8 cellular contexts compared by ENCODE assay signal in genomic region chr5:141691867-141692532, GRCh38. TPM values are rescaled to one million over a fixed set of nuclear protein-coding genes. Genes with fewer than 3 reads are reported as not detected.
DNase-seq lines count a peak whose midpoint lies in the region; ATAC-seq and TF ChIP-seq lines count a peak whose summit lies in the region.

No MANE protein-coding gene starts in this region.

- no peaks in the 10 kb centered on the region for H3K9me2 ChIP-seq in MM.1S (replicated peaks; ENCODE audit: insufficient read depth, low read length)

- H3K36me3 Mint-ChIP-seq in activated naive CD8-positive, alpha-beta T cell treated with anti-CD3 and anti-CD28 coated beads, Interleukin-2, amount 50 U/mL, for 24 hours (ENCODE audit: low read depth): no peaks in the 10 kb centered on the region
- no peaks in the 10 kb centered on the region for H3K36me3 Mint-ChIP-seq in type B pancreatic cell

- H2AFZ ChIP-seq in MM.1S (ENCODE audit: low read length): peak overlapping the region; percentile 85

- H3K9ac ChIP-seq in MM.1S (ENCODE audit: low read length): peak overlapping the region; percentile 42; the same call in 1 of the 2 replicates

- H3K4me2 ChIP-seq in MM.1S (ENCODE audit: low read depth, low read length): peak overlapping the region; percentile 95

- H3K27ac Mint-ChIP-seq in activated naive CD8-positive, alpha-beta T cell treated with anti-CD3 and anti-CD28 coated beads, Interleukin-2, amount 50 U/mL, for 24 hours: peak overlapping the region; percentile 25
- no peak overlapping the region for H3K27ac Mint-ChIP-seq in type B pancreatic cell

- DNase-seq in GM03348 (ENCODE audit: low spot score) (peak; percentile 92), H7 (peak; percentile 92), MM.1S (peak; percentile 77), SW480 (ENCODE audit: low spot score) (peak; percentile 78), cardiac septum (ENCODE audit: low spot score) (peak; percentile 95), posterior cingulate gyrus (peak; percentile 80 to 98 (median 91)), type B pancreatic cell (ENCODE audit: extremely low spot score, unreplicated experiment) (peak; percentile 92)
- DNase-seq in activated naive CD8-positive, alpha-beta T cell treated with anti-CD3 and anti-CD28 coated beads, Interleukin-2, amount 50 U/mL, for 24 hours: peak; percentile 91

- H3K36me3 ChIP-seq in H7 (replicated peaks; ENCODE audit: control insufficient read depth, insufficient read depth, low read length) (no peaks in the 10 kb centered on the region), MM.1S (replicated peaks; ENCODE audit: insufficient read depth, low read length) (no peaks in the 10 kb centered on the region)

- no peaks in the 10 kb centered on the region for H3F3A ChIP-seq in MM.1S (ENCODE audit: insufficient read depth, low read length)

- peaks cover 25% of the 10 kb centered on the region for H3K4me1 Mint-ChIP-seq in activated naive CD8-positive, alpha-beta T cell treated with anti-CD3 and anti-CD28 coated beads, Interleukin-2, amount 50 U/mL, for 24 hours
- H3K4me1 Mint-ChIP-seq in type B pancreatic cell (ENCODE audit: unreplicated experiment): peaks cover 9% of the 10 kb centered on the region

- H3K4me3 ChIP-seq in H7 (ENCODE audit: insufficient read depth, low read depth, low read length) (peak overlapping the region; percentile 36), MM.1S (ENCODE audit: low read length) (peak overlapping the region; percentile 63)

- H3K4me1 ChIP-seq in MM.1S (ENCODE audit: low read length): peaks cover 15% of the 10 kb centered on the region

- H3K27me3 Mint-ChIP-seq in activated naive CD8-positive, alpha-beta T cell treated with anti-CD3 and anti-CD28 coated beads, Interleukin-2, amount 50 U/mL, for 24 hours: peaks cover 6% of the 10 kb centered on the region
- peaks cover 70% of the 10 kb centered on the region for H3K27me3 Mint-ChIP-seq in type B pancreatic cell

- H3K9me3 Mint-ChIP-seq in activated naive CD8-positive, alpha-beta T cell treated with anti-CD3 and anti-CD28 coated beads, Interleukin-2, amount 50 U/mL, for 24 hours: no peaks in the 10 kb centered on the region
- no peaks in the 10 kb centered on the region for H3K9me3 Mint-ChIP-seq in type B pancreatic cell

- peak overlapping the region; percentile 55 for H3K4me3 Mint-ChIP-seq in activated naive CD8-positive, alpha-beta T cell treated with anti-CD3 and anti-CD28 coated beads, Interleukin-2, amount 50 U/mL, for 24 hours
- peak overlapping the region; percentile 83 for H3K4me3 Mint-ChIP-seq in type B pancreatic cell

- H4K20me1 ChIP-seq in MM.1S (ENCODE audit: insufficient read depth, low read length): no peaks in the 10 kb centered on the region

- H3K9me3 ChIP-seq in MM.1S (replicated peaks; ENCODE audit: insufficient read depth, low read length): no peaks in the 10 kb centered on the region

- H3K79me2 ChIP-seq in MM.1S (ENCODE audit: low read length): no peaks in the 10 kb centered on the region

- no peak overlapping the region for H3K27ac ChIP-seq in MM.1S (ENCODE audit: low read length)

- intact Hi-C loops in cardiac septum (cut with DNase I) (loop anchor here (1.0 to 10.0 kb wide), 3 partner anchors 187 to 453 kb away; partner anchors contain the start of gene PCDH1), posterior cingulate gyrus (cut with DNase I) (loop anchor here (1.0 to 10.0 kb wide), 4 partner anchors 187 to 453 kb away; partner anchors contain the start of gene PCDH1)

- H3K27me3 ChIP-seq in H7 (ENCODE audit: control insufficient read depth, insufficient read depth, low read length) (no peaks in the 10 kb centered on the region; the same call in none of the 2 replicates), MM.1S (replicated peaks; ENCODE audit: insufficient read depth, low read length) (peaks cover 4% of the 10 kb centered on the region; the same call in 1 of the 2 replicates)

- TF ChIP-seq CTCF in MM.1S (IDR thresholded peaks at IDR 0.05; ENCODE audit: low read length) (peak; percentile 94), type B pancreatic cell (conservative IDR thresholded peaks at IDR 0.05) (peak; percentile 100)

- ATAC-seq in activated naive CD8-positive, alpha-beta T cell treated with anti-CD3 and anti-CD28 coated beads, Interleukin-2, amount 50 U/mL, for 24 hours: peak; percentile 71

RNA-seq across cellular contexts. Expression of gene ARAP3, which starts 10.0 kb away (rescaled TPM):
- 19.3 and 23.8 TPM in 2 replicates for total RNA-seq in H7 (2014; rRNA removed; shearing (Covaris generic))
- total RNA-seq in cardiac septum (22.9 TPM), type B pancreatic cell (ENCODE audit: low replicate concordance) (8.4 and 10.2 TPM in 2 replicates)

RNA-seq across cellular contexts. Expression of gene FCHSD1, which starts 40.8 kb away (rescaled TPM):
- 17.3 and 22.3 TPM in 2 replicates for total RNA-seq in H7 (2014; rRNA removed; shearing (Covaris generic))
- total RNA-seq in cardiac septum (4.1 TPM), type B pancreatic cell (ENCODE audit: low replicate concordance) (28.5 and 29.4 TPM in 2 replicates)

RNA-seq across cellular contexts. Expression of gene RELL2, which starts 55.2 kb away (rescaled TPM):
- total RNA-seq in H7 (2014; rRNA removed; shearing (Covaris generic)): 7.4 and 8.9 TPM in 2 replicates
- total RNA-seq in cardiac septum (0.70 TPM), type B pancreatic cell (ENCODE audit: low replicate concordance) (6.9 and 8.1 TPM in 2 replicates)

RNA-seq across cellular contexts. Expression of gene HDAC3, which starts 55.4 kb away (rescaled TPM):
- 81.3 and 82.7 TPM in 2 replicates for total RNA-seq in H7 (2014; rRNA removed; shearing (Covaris generic))
- total RNA-seq in cardiac septum: 34.1 TPM
- 65.8 and 87.8 TPM in 2 replicates for total RNA-seq in type B pancreatic cell (ENCODE audit: low replicate concordance)
